In the genomic region with DNA sequence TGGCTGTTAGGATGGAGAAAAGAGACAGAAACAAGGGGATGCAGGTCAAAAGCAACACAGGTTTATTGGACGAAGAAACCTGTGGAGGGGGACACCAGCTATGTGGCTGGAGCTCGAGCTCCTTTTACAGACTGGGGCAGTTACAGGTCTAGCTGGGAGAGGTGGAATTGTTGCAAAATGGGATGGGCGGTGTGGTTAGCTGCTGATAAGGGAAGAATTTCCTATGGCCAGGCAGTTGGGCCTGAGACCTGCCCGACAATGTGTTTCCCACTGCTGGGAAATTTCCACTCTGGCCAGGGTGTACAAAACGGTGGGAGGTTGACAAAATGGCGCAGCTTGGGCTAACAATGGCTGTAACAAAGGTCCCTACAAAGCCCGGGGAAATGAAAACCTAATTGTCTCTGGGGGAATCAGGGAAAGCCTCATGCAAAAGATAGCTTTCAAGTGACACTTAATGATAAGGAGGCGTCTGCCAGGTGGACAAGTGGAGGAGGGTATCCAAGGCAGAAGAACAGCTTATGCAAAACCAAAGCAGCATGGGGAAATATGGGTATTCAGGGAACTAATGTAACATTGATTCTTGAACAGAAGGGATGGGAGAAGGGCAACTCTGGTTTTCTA, we compare ENCODE assay signal across 17 cellular contexts.
DNase-seq lines count a peak whose midpoint lies in the region; ATAC-seq, FAIRE-seq and TF ChIP-seq lines count a peak whose summit lies in the region.
"Had no signal": no experiment of that assay in that cellular context is flagged by ENCODE, and none has a peak within 500 bp of the region (broad histone marks: within the 10 kb centered on the region; RNA-seq: fewer than 3 reads in every experiment).

No MANE protein-coding gene starts in this region.

- TF ChIP-seq RAD21 in HepG2 (CRISPR knock-in tag; IDR thresholded peaks at IDR 0.05) = no peak

- TF ChIP-seq CTCF in HepG2 (CRISPR knock-in tag; IDR thresholded peaks at IDR 0.05) = no peak
- TF ChIP-seq CTCF in right lobe of liver (IDR thresholded peaks at IDR 0.05) = no peak
- TF ChIP-seq CTCF in PC-9 (conservative IDR thresholded peaks at IDR 0.05) = no peak
- no peak for TF ChIP-seq CTCF in fibroblast of pulmonary artery (IDR thresholded peaks at IDR 0.05; ENCODE audit: low read length, missing control alignments)

- H3K4me1 ChIP-seq in HepG2 (ENCODE audit: insufficient read depth, low read length) (peaks cover 62% of the 10 kb centered on the region), right lobe of liver (no peaks in the 10 kb centered on the region), PC-9 (replicated peaks; ENCODE audit: insufficient read depth) (no peaks in the 10 kb centered on the region; the same call in 1 of the 2 replicates)
- H3K4me1 ChIP-seq: BLaER1 had no signal

- H3K27me3 ChIP-seq in HepG2 (ENCODE audit: control insufficient read depth in 1 of 2, insufficient read depth in 2 of 2, low read length in 2 of 2) = no peaks in the 10 kb centered on the region
- H3K27me3 ChIP-seq in right lobe of liver = no peaks in the 10 kb centered on the region
- no peaks in the 10 kb centered on the region for H3K27me3 ChIP-seq in PC-9 (ENCODE audit: insufficient read depth, low read depth)
- H3K27me3 ChIP-seq: BLaER1 had no signal

- H3K36me3 ChIP-seq in HepG2 (replicated peaks in 1 of 2; ENCODE audit: control insufficient read depth in 1 of 2, insufficient read depth in 2 of 2, low read length in 2 of 2) (no peaks in the 10 kb centered on the region), right lobe of liver (no peaks in the 10 kb centered on the region), PC-9 (ENCODE audit: low read depth) (no peaks in the 10 kb centered on the region)
- H3K36me3 ChIP-seq: BLaER1 had no signal

- H3K9ac ChIP-seq in HepG2 (ENCODE audit: insufficient read depth, low read depth, low read length) = no peak overlapping the region
- H3K9ac ChIP-seq: BLaER1 had no signal

- no TSS peak for BruUV-seq in HepG2 (replicated peaks; lab: Mats Ljungman, UMichigan)
- no TSS peak for BruUV-seq in PC-9 (replicated peaks; lab: Mats Ljungman, UMichigan)

- H3K4me3 ChIP-seq in HepG2 (replicated peaks in 1 of 3; ENCODE audit: insufficient read depth in 1 of 3, low read depth in 2 of 3, low read length in 3 of 3) = no peak overlapping the region
- no peak overlapping the region for H3K4me3 ChIP-seq in right lobe of liver
- H3K4me3 ChIP-seq in PC-9 = no peak overlapping the region
- H3K4me3 ChIP-seq in fibroblast of pulmonary artery (replicated peaks; ENCODE audit: low read depth, low read length) = no peak overlapping the region
- H3K4me3 ChIP-seq: BLaER1 had no signal

- WGBS in HepG2 (ENCODE audit: low lambda C conversion rate) = 60% methylated on average over 7 of the region's 8 CpGs
- WGBS in right lobe of liver (ENCODE audit: insufficient coverage, low coverage, low lambda C conversion rate, missing lambda C conversion rate) = 65% methylated on average over 7 of the region's 8 CpGs

- in situ Hi-C loops in HepG2 (cut with HindIII; ENCODE audit: extremely low pct_ligation_motif_present, low pct_unique_long_range_greater_than_20kb) = no loop called here

- H3K9me3 ChIP-seq in HepG2 (ENCODE audit: low read length) (no peaks in the 10 kb centered on the region), right lobe of liver (no peaks in the 10 kb centered on the region), PC-9 (ENCODE audit: insufficient read depth, low read depth) (no peaks in the 10 kb centered on the region)
- H3K9me3 ChIP-seq: BLaER1 had no signal

- H3K4me2 ChIP-seq in HepG2 (ENCODE audit: low read depth, low read length) = no peak overlapping the region; the same call in 1 of the 2 replicates
- no peak overlapping the region for H3K4me2 ChIP-seq in PC-9
- H3K4me2 ChIP-seq: BLaER1 had no signal

- CTCF ChIA-PET in HepG2 (lab: Yijun Ruan, JAX; ENCODE audit: low intra/inter-chr PET ratio, low total read pairs) = no interaction called here
- CTCF ChIA-PET in PC-9 (lab: Charles Lee) = interaction anchor here (0.6 kb wide), 1 partner anchor 66 kb away, joined by 5 read pairs; no protein-coding TSS in a partner anchor

- H3K27ac ChIP-seq in HepG2 (ENCODE audit: extremely low read length, insufficient read depth, low read length) (no peak overlapping the region), right lobe of liver (no peak overlapping the region), PC-9 (no peak overlapping the region)
- H3K27ac ChIP-seq: BLaER1 had no signal

- H4K20me1 ChIP-seq in HepG2 (ENCODE audit: insufficient read depth, low read length) = no peaks in the 10 kb centered on the region
- no peaks in the 10 kb centered on the region for H4K20me1 ChIP-seq in PC-9 (ENCODE audit: insufficient read depth)
- H4K20me1 ChIP-seq: BLaER1 had no signal

- intact Hi-C loops in HepG2 (cut with micrococcal nuclease; ENCODE audit: unreplicated experiment) = loop anchor here (5.0 kb wide), 2 partner anchors 281 to 376 kb away; a partner anchor contains a TSS
- intact Hi-C loops in right lobe of liver (cut with DNase I) = no loop called here
- intact Hi-C loops in PC-9 (cut with micrococcal nuclease; ENCODE audit: unreplicated experiment) = loop anchor here (1.0 to 5.0 kb wide), 2 partner anchors 67 to 436 kb away; no protein-coding TSS in a partner anchor

- H3K9me2 ChIP-seq in PC-9 (ENCODE audit: insufficient read depth) = no peaks in the 10 kb centered on the region

- FAIRE-seq in HepG2 (lab: Jason Lieb, UNC) = peak; percentile 54
- FAIRE-seq: GM12892 had no signal

- POLR2A ChIA-PET in HepG2 (lab: Yijun Ruan, JAX) (no interaction called here), PC-9 (lab: Charles Lee; ENCODE audit: unreplicated experiment) (interaction anchor here (1.0 kb wide), 1 partner anchor 67 kb away, joined by 5 read pairs; no protein-coding TSS in a partner anchor)

- ATAC-seq in HepG2 (peak; percentile 28; the same call in 2 of the 3 replicates), right lobe of liver (no peak), HG03342 (IDR thresholded peaks at IDR 0.05; ENCODE audit: unreplicated experiment) (no peak)

- H2AFZ ChIP-seq in HepG2 (ENCODE audit: low read length) (peak overlapping the region; percentile 64), PC-9 (no peak overlapping the region)

- TF ChIP-seq POLR2A in HepG2 (IDR thresholded peaks at IDR 0.05; ENCODE audit: insufficient read depth in 1 of 2, low read depth in 2 of 2, low read length in 2 of 2) (no peak), right lobe of liver (IDR thresholded peaks at IDR 0.05) (no peak)

- H3K79me2 ChIP-seq in HepG2 (ENCODE audit: insufficient read depth, low read length) (no peaks in the 10 kb centered on the region), PC-9 (ENCODE audit: low read depth) (no peaks in the 10 kb centered on the region)

- H3F3A ChIP-seq in PC-9 (ENCODE audit: insufficient read depth, low read depth) = no peaks in the 10 kb centered on the region

- TF ChIP-seq EP300 in HepG2 (IDR thresholded peaks at IDR 0.05; ENCODE audit: low read depth in 2 of 2, low read length in 2 of 2) (0 out of 4 replicates have a peak, but pooled peaks of 1 of the 2 experiments have one; percentile 34), HepG2 (CRISPR knock-in tag; IDR thresholded peaks at IDR 0.05; ENCODE audit: borderline replicate concordance) (no peak)

- DNase-seq in HepG2 (ENCODE audit: low spot score) (peak; percentile 70), right lobe of liver (no peak), PC-9 (peak; percentile 41 to 61), fibroblast of pulmonary artery (ENCODE audit: low read depth) (peak; percentile 31), putamen (ENCODE audit: low spot score) (no peak), glomerular visceral epithelial cell (ENCODE audit: extremely low spot score) (no peak)
- no peak for DNase-seq in stimulated activated CD4-positive, alpha-beta T cell treated with anti-CD3 and anti-CD28 coated beads, Interleukin-4, amount 100 ng/mL, for 24 hours
- DNase-seq: 8988T, DMS 273 treated with DMSO at 0.1 percent for 48 hours, H7, NCI-H1417 treated with DMSO at 0.1 percent for 48 hours, NCI-H2029, NCI-H510A treated with DMSO at 0.1 percent for 48 hours, SIG-M5 had no signal

TF ChIP-seq in HepG2, 621 proteins besides CTCF, POLR2A, EP300 and RAD21 (continues in another document):
- TF ChIP-seq KLF9 (CRISPR knock-in tag; IDR thresholded peaks at IDR 0.05; ENCODE audit: low read depth) = no peak
- TF ChIP-seq RARG (CRISPR knock-in tag; IDR thresholded peaks at IDR 0.05; ENCODE audit: low read depth) = no peak
- TF ChIP-seq YY1 (IDR thresholded peaks at IDR 0.05; ENCODE audit: insufficient read depth, insufficient replicate concordance, low read depth, low read length) = peak; percentile 41
- TF ChIP-seq, protein P1, sequence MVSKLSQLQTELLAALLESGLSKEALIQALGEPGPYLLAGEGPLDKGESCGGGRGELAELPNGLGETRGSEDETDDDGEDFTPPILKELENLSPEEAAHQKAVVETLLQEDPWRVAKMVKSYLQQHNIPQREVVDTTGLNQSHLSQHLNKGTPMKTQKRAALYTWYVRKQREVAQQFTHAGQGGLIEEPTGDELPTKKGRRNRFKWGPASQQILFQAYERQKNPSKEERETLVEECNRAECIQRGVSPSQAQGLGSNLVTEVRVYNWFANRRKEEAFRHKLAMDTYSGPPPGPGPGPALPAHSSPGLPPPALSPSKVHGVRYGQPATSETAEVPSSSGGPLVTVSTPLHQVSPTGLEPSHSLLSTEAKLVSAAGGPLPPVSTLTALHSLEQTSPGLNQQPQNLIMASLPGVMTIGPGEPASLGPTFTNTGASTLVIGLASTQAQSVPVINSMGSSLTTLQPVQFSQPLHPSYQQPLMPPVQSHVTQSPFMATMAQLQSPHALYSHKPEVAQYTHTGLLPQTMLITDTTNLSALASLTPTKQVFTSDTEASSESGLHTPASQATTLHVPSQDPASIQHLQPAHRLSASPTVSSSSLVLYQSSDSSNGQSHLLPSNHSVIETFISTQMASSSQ (IDR thresholded peaks at IDR 0.05; ENCODE audit: low read depth) = no peak
- TF ChIP-seq, protein P1 (CRISPR knock-in tag; IDR thresholded peaks at IDR 0.05; ENCODE audit: borderline replicate concordance) = peak; percentile 24; the same call in 1 of the 2 replicates

Comparison
In these comparisons a context has a peak if more than half of its experiments do, and no peak if none do; other contexts are left out.
1. DNase-seq: peak in HepG2 (single experiment), PC-9 (2 of 2) and fibroblast of pulmonary artery (single experiment); none in right lobe of liver (0 of 3), putamen (single experiment), stimulated activated CD4-positive, alpha-beta T cell treated with anti-CD3 and anti-CD28 coated beads, Interleukin-4, amount 100 ng/mL, for 24 hours (single experiment) and glomerular visceral epithelial cell (single experiment).
2. intact Hi-C loops: an anchor here in HepG2 (5.0 kb wide) and PC-9 (1.0 to 5.0 kb wide); none called in right lobe of liver.